In the genomic region with DNA sequence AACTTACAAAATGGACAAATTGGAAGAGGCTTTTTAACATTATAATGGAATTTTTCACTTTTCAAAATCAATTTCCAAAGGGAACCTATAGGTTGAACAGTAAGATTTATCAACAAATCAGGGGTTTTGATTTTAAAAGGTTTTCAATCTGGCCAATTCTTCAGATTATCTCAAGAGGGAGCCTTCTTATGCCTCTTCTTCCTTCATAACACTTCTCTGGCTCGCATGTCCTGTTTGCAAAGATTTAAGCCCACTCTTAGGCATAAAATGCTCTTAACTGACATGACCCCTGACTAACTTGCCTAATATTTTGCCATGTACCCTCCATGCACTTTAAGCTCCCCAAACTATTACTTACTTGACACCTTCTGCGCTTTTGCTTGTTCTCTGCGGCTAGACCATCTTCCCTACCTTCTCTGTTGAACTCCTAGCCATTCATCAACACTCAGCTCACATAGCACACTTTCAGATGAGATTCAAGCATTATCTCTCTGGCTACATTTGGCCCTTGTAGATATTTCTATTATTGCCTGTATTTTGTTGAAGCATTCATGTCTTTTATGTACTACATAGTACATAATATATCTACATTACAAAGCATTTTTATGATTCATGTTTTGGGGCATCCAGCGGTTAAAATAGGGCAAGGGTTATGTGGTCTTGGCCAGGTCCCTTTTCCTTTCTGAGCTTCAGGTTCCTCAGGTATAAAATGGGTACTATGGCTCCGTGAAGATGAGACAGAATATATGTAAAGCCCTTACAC, we compare ENCODE assay signal across 8 cellular contexts. TPM values are rescaled to one million over a fixed set of nuclear protein-coding genes. Genes with fewer than 3 reads are reported as not detected.
DNase-seq lines count a peak whose midpoint lies in the region; ATAC-seq and TF ChIP-seq lines count a peak whose summit lies in the region.

No MANE protein-coding gene starts in this region.

- in situ Hi-C loops in KBM-7 (cut with MboI; ENCODE audit: low pct_unique_long_range_greater_than_20kb, low sequenced_read_pairs), result no loop called here

- peaks cover 27% of the 10 kb centered on the region for H3K4me1 Mint-ChIP-seq in CD14-positive monocyte

- ATAC-seq in thoracic aorta (ENCODE audit: insufficient number of reproducible peaks, low FRiP score, low read depth) (no peak), omental fat pad (ENCODE audit: low FRiP score) (no peak), HG02759 (IDR thresholded peaks at IDR 0.05; ENCODE audit: unreplicated experiment) (no peak)

- TF ChIP-seq CTCF in CD14-positive monocyte (IDR thresholded peaks at IDR 0.05) (peak; percentile 23), ascending aorta (IDR thresholded peaks at IDR 0.05) (no peak), thoracic aorta (IDR thresholded peaks at IDR 0.05) (no peak), omental fat pad (IDR thresholded peaks at IDR 0.05) (no peak)

- H3K9me3 ChIP-seq in ascending aorta (no peaks in the 10 kb centered on the region), thoracic aorta (no peaks in the 10 kb centered on the region)

- H3K36me3 ChIP-seq in ascending aorta (peaks cover 0 to 8% of the 10 kb centered on the region in 2 donors), thoracic aorta (no peaks in the 10 kb centered on the region)

- peak overlapping the region; percentile 98 to 99 (median 99) for H3K27ac Mint-ChIP-seq in CD14-positive monocyte

- peaks cover 0 to 8% (median 5%) of the 10 kb centered on the region in 7 donors for H3K9me3 Mint-ChIP-seq in CD14-positive monocyte

- DNase-seq in CD14-positive monocyte (ENCODE audit: low spot score) (no peak), KBM-7 (peak; percentile 65), ascending aorta (ENCODE audit: low spot score in 2 of 2) (no peak), thoracic aorta (ENCODE audit: low spot score) (no peak), omental fat pad (ENCODE audit: low spot score) (no peak), NCI-H187 treated with DMSO at 0.1 percent for 48 hours (lab: John Stamatoyannopoulos, UW) (no peak)

- intact Hi-C loops in CD14-positive monocyte (cut with micrococcal nuclease), result loop anchor here (2.0 to 10.0 kb wide), 6 partner anchors 92 to 312 kb away; a partner anchor contains a TSS
- intact Hi-C loops in ascending aorta (cut with DNase I), result loop anchor here (2.0 to 10.0 kb wide), 7 partner anchors 199 to 1618 kb away; a partner anchor contains a TSS

- peaks cover 13 to 20% of the 10 kb centered on the region in 2 donors for H3K36me3 Mint-ChIP-seq in CD14-positive monocyte

- H3K27ac ChIP-seq in ascending aorta (peak overlapping the region; percentile 97 to 100), layer of hippocampus (ENCODE audit: low read depth, low read length) (peak overlapping the region; percentile 100), thoracic aorta (peak overlapping the region; percentile 97 to 100)

- H3K27me3 ChIP-seq in ascending aorta, result no peaks in the 10 kb centered on the region
- H3K27me3 ChIP-seq in layer of hippocampus (ENCODE audit: control insufficient read depth, insufficient read depth, low read length), result no peaks in the 10 kb centered on the region
- no peaks in the 10 kb centered on the region for H3K27me3 ChIP-seq in thoracic aorta (replicated peaks; ENCODE audit: insufficient read depth)

- H3K4me1 ChIP-seq in ascending aorta (peaks cover 0 to 33% of the 10 kb centered on the region in 2 donors), thoracic aorta (ENCODE audit: control insufficient read depth in 1 of 2, low read depth in 2 of 2) (peaks cover 18 to 39% of the 10 kb centered on the region in 2 donors)

- peaks cover 0 to 1% (median 0%) of the 10 kb centered on the region in 3 donors for H3K27me3 Mint-ChIP-seq in CD14-positive monocyte (ENCODE audit: low read depth in 3 of 3)

- H3K4me3 ChIP-seq in ascending aorta, result peak overlapping the region; percentile 73 to 100
- H3K4me3 ChIP-seq in thoracic aorta, result peak overlapping the region; percentile 95

- H3K4me3 Mint-ChIP-seq in CD14-positive monocyte, result peak overlapping the region; percentile 91 to 98

RNA-seq across cellular contexts. Expression of a gene that starts 1.0 kb away (rescaled TPM):
- 10 to 100 TPM; 13.5 to 14.4 TPM for polyA plus RNA-seq in CD14-positive monocyte
- total RNA-seq in ascending aorta (109 TPM), thoracic aorta (10 to 100 TPM; 28.6 to 88.4 TPM), omental fat pad (10 to 100 TPM; 45.4 to 84.2 (median 63.2) TPM)
